Comparison of ENCODE assay signal across 16 cellular contexts in genomic region chr19:37583340-37583739, GRCh38. TPM values are rescaled to one million over a fixed set of nuclear protein-coding genes. Genes with fewer than 3 reads are reported as not detected.
A peak's percentile ranks its signal among the peaks of the same experiment; 100 is the strongest.
DNase-seq lines count a peak whose midpoint lies in the region; FAIRE-seq and TF ChIP-seq lines count a peak whose summit lies in the region.
"Had no signal": no experiment of that assay in that cellular context is flagged by ENCODE, and none has a peak within 500 bp of the region (broad histone marks: within the 10 kb centered on the region; RNA-seq: fewer than 3 reads in every experiment).

No MANE protein-coding gene starts in this region.

- peak; percentile 88 for FAIRE-seq in H1 (lab: Jason Lieb, UNC)
- FAIRE-seq: D721Med had no signal

- H3K4me3 ChIP-seq in NT2/D1 (ENCODE audit: insufficient read length, low read depth) (no peak overlapping the region), H1 (ENCODE audit: extremely low read depth in 1 of 4, insufficient read depth in 2 of 4, low read depth in 3 of 4, low read length in 4 of 4) (no peak overlapping the region), rectal smooth muscle tissue (ENCODE audit: low read length) (peak overlapping the region; percentile 28), sigmoid colon (no peak overlapping the region)
- H3K4me3 ChIP-seq: BLaER1 had no signal

- no peaks in the 10 kb centered on the region for H3K23me2 ChIP-seq in H1 (ENCODE audit: low read depth, low read length)

- 77% methylated on average over 2 of the region's 2 CpGs; no CpG with 5 or more reads in 1 of the 2 experiments for WGBS in H1 (ENCODE audit: extremely low coverage in 1 of 2, insufficient coverage in 1 of 2, insufficient read length in 1 of 2, insufficient replicate concordance in 2 of 2, low coverage in 1 of 2, low lambda C conversion rate in 2 of 2, missing lambda C conversion rate in 1 of 2), 2 experiments
- 77 to 89% methylated on average over 2 of the region's 2 CpGs for WGBS in sigmoid colon, 2 donors

- no peak overlapping the region for H3K18ac ChIP-seq in H1 (ENCODE audit: extremely low read depth, low read length)

- no peak overlapping the region for H3K4me2 ChIP-seq in H1 (ENCODE audit: insufficient read depth in 1 of 2, low read depth in 2 of 2, low read length in 2 of 2)
- H3K4me2 ChIP-seq: BLaER1 had no signal

- no peaks in the 10 kb centered on the region for H4K20me1 ChIP-seq in H1 (replicated peaks in 1 of 2; ENCODE audit: control insufficient read depth in 1 of 2, insufficient read depth in 2 of 2, low read length in 2 of 2)
- H4K20me1 ChIP-seq: BLaER1 had no signal

- H3K9me3 ChIP-seq in NT2/D1 (ENCODE audit: insufficient read depth, low read length) (0 out of 2 replicates have a peak, but pooled peaks cover 6% of the 10 kb centered on the region), H1 (ENCODE audit: insufficient read depth in 2 of 2, low read depth in 1 of 2, low read length in 1 of 2) (peaks cover 14 to 39% of the 10 kb centered on the region in 2 experiments), sigmoid colon (peaks cover 12 to 56% (median 31%) of the 10 kb centered on the region in 4 donors)
- H3K9me3 ChIP-seq: BLaER1 had no signal

- H3K36me3 ChIP-seq in NT2/D1 (ENCODE audit: insufficient read depth, insufficient read length, low read length) (peaks cover 22% of the 10 kb centered on the region), H1 (ENCODE audit: control insufficient read depth in 2 of 4, insufficient read depth in 4 of 4, low read length in 3 of 4) (peaks cover 0 to 40% (median 4%) of the 10 kb centered on the region in 4 experiments; a peak in 5 of 8 replicates), rectal smooth muscle tissue (ENCODE audit: control insufficient read depth, insufficient read depth, low read length) (peaks cover 38% of the 10 kb centered on the region), sigmoid colon (peaks cover 30 to 72% (median 44%) of the 10 kb centered on the region in 4 donors)

- no peak overlapping the region for H2AFZ ChIP-seq in H1 (ENCODE audit: low read length)

- TF ChIP-seq POLR2A in H1 (IDR thresholded peaks at IDR 0.05; ENCODE audit: control extremely low read depth in 1 of 2, low read depth in 2 of 2, low read length in 2 of 2), result no peak
- no peak for TF ChIP-seq POLR2A in sigmoid colon (IDR thresholded peaks at IDR 0.05)

- H3K27ac ChIP-seq in H1 (ENCODE audit: low read depth, low read length), result no peak overlapping the region
- H3K27ac ChIP-seq in rectal smooth muscle tissue (ENCODE audit: low read depth, low read length), result no peak overlapping the region
- H3K27ac ChIP-seq in sigmoid colon, result no peak overlapping the region
- H3K27ac ChIP-seq: BLaER1 had no signal

- H3K23ac ChIP-seq in H1 (ENCODE audit: insufficient read length), result no peak overlapping the region

- TF ChIP-seq CTCF in H1 (IDR thresholded peaks at IDR 0.05; ENCODE audit: control extremely low read depth in 1 of 3, insufficient read depth in 1 of 3, low read depth in 1 of 3, low read length in 3 of 3), result peak in 2 of 3 experiments; percentile 34 to 59; a peak in 2 of 4 replicates
- TF ChIP-seq CTCF in sigmoid colon (IDR thresholded peaks at IDR 0.05), result no peak

- no peak overlapping the region for H3K9ac ChIP-seq in NT2/D1 (ENCODE audit: insufficient read length, low read depth)
- no peak overlapping the region for H3K9ac ChIP-seq in H1 (replicated peaks in 1 of 4; ENCODE audit: extremely low read depth in 1 of 4, low read depth in 3 of 4, low read length in 3 of 4)
- no peak overlapping the region for H3K9ac ChIP-seq in rectal smooth muscle tissue (ENCODE audit: low read length)
- H3K9ac ChIP-seq: BLaER1 had no signal

- H3K4me1 ChIP-seq in NT2/D1 (ENCODE audit: insufficient read depth, insufficient read length), result no peaks in the 10 kb centered on the region
- H3K4me1 ChIP-seq in H1 (replicated peaks in 1 of 4; ENCODE audit: control insufficient read depth in 3 of 4, insufficient read depth in 4 of 4, low read length in 3 of 4), result no peaks in the 10 kb centered on the region; a peak in 1 of 7 replicates
- H3K4me1 ChIP-seq in rectal smooth muscle tissue (ENCODE audit: control insufficient read depth, insufficient read depth, low read length), result no peaks in the 10 kb centered on the region
- H3K4me1 ChIP-seq in sigmoid colon, result no peaks in the 10 kb centered on the region
- H3K4me1 ChIP-seq: BLaER1 had no signal

- H4K91ac ChIP-seq in H1 (replicated peaks; ENCODE audit: insufficient read length, low read length), result no peak overlapping the region

- H3K4ac ChIP-seq in H1 (replicated peaks; ENCODE audit: insufficient read length, low read depth, low read length), result no peak overlapping the region

- TF ChIP-seq EP300 in H1 (IDR thresholded peaks at IDR 0.05; ENCODE audit: borderline replicate concordance in 1 of 2, low read depth in 2 of 2, low read length in 2 of 2) (no peak), sigmoid colon (IDR thresholded peaks at IDR 0.05) (no peak)

- no peak overlapping the region for H2BK20ac ChIP-seq in H1 (ENCODE audit: low read length)

- H2AK5ac ChIP-seq in H1 (ENCODE audit: low read depth, low read length), result no peak overlapping the region

- H3K79me2 ChIP-seq in H1 (ENCODE audit: control insufficient read depth in 1 of 2, insufficient read depth in 2 of 2, low read length in 2 of 2), result no peaks in the 10 kb centered on the region

- H3K27me3 ChIP-seq in NT2/D1 (ENCODE audit: insufficient read depth, insufficient read length), result no peaks in the 10 kb centered on the region
- H3K27me3 ChIP-seq in H1 (replicated peaks in 1 of 4; ENCODE audit: control insufficient read depth in 3 of 4, extremely low read depth in 1 of 4, insufficient read depth in 3 of 4, low read length in 3 of 4), result no peaks in the 10 kb centered on the region
- H3K27me3 ChIP-seq in rectal smooth muscle tissue (ENCODE audit: control insufficient read depth, insufficient read depth, low read length), result no peaks in the 10 kb centered on the region
- no peaks in the 10 kb centered on the region for H3K27me3 ChIP-seq in sigmoid colon
- H3K27me3 ChIP-seq: BLaER1 had no signal

- H2BK120ac ChIP-seq in H1 (replicated peaks; ENCODE audit: low read depth, low read length), result no peak overlapping the region

- peak; percentile 22 to 43; a peak in 3 of 4 replicates for TF ChIP-seq RAD21 in H1 (IDR thresholded peaks at IDR 0.05 in 1 of 2, conservative IDR thresholded peaks at IDR 0.05 in 1 of 2; ENCODE audit: low read depth in 2 of 2, low read length in 2 of 2)

- POLR2A ChIA-PET in H1 (lab: Charles Lee; ENCODE audit: partially characterized antibody), result interaction anchor here (0.8 to 1.6 kb wide), 3 partner anchors 11 to 249 kb away, joined by 3 to 9 read pairs (median 4); partner anchors contain the start of genes ZNF540, ZNF571 and ZNF793

- H2BK5ac ChIP-seq in H1 (ENCODE audit: low read depth, low read length), result no peak overlapping the region

- no peaks in the 10 kb centered on the region; the same call in 1 of the 2 replicates for H3K79me1 ChIP-seq in H1 (ENCODE audit: low read depth, low read length)

- CTCF ChIA-PET in H1 (lab: Charles Lee; ENCODE audit: partially characterized antibody), result interaction anchor here (0.6 to 2.2 kb wide), 11 partner anchors 11 to 2000 kb away, joined by 3 to 14 read pairs (median 4); partner anchors contain the start of genes ZNF540 and ZNF571

- H2BK15ac ChIP-seq in H1 (ENCODE audit: low read length), result no peak overlapping the region

- H4K8ac ChIP-seq in H1 (ENCODE audit: extremely low read depth, insufficient read depth, low read length), result no peak overlapping the region

- intact Hi-C loops in sigmoid colon (cut with DNase I), result no loop called here

- H3K56ac ChIP-seq in H1 (replicated peaks; ENCODE audit: insufficient read length, low read depth, low read length), result no peak overlapping the region

- DNase-seq in NCI-H82 (lab: John Stamatoyannopoulos, UW) (peak; percentile 7), NCI-H82 treated with DMSO at 0.1 percent for 48 hours (lab: John Stamatoyannopoulos, UW; ENCODE audit: unreplicated experiment) (no peak), NT2/D1 (ENCODE audit: low read depth, low spot score) (peak; percentile 3), H1 (ENCODE audit: low read depth in 1 of 2, low spot score in 2 of 2) (no peak), DMS79 (lab: John Stamatoyannopoulos, UW) (no peak), sigmoid colon (no peak)
- no peak for DNase-seq in stimulated activated CD4-positive, alpha-beta T cell treated with anti-CD3 and anti-CD28 coated beads, Interleukin-2, amount 100 ng/mL, for 24 hours
- DNase-seq: CD8-positive, alpha-beta T cell; NCI-H1417; NCI-H187 treated with DMSO at 0.1 percent for 48 hours; NCI-H2171 treated with DMSO at 0.1 percent for 48 hours; NCI-H446 treated with DMSO at 0.1 percent for 48 hours; SIG-M5 had no signal

- H4K5ac ChIP-seq in H1 (ENCODE audit: insufficient read length, low read depth, low read length), result no peak overlapping the region

- H2BK12ac ChIP-seq in H1 (ENCODE audit: low read depth, low read length), result no peak overlapping the region

- H3K14ac ChIP-seq in H1 (ENCODE audit: insufficient read length), result no peak overlapping the region

TF ChIP-seq in H1, 55 proteins besides CTCF, POLR2A, EP300 and RAD21 (continues in another document):
- TF ChIP-seq RBBP5 (IDR thresholded peaks at IDR 0.05; ENCODE audit: borderline replicate concordance, low read depth, low read length), result no peak
- no peak for TF ChIP-seq ASH2L (IDR thresholded peaks at IDR 0.05; ENCODE audit: low read length)

RNA-seq across cellular contexts. Expression of gene ZNF571, which starts 11.3 kb away (rescaled TPM):
- 3.9 and 6.4 TPM in 2 replicates for total RNA-seq in H1 (2021; fragmentation: NEBNext Ultra II Directional; extraction: Animal tissue kit (Norgen Biotek cat#: 25700))
- polyA plus RNA-seq in H1 (2011; rRNA removed) (1.0 and 1.8 TPM in 2 replicates), sigmoid colon (1 to 10 TPM; 1.2 to 2.1 (median 1.6) TPM)
- 1.4 TPM for polyA plus RNA-seq in H1 (2011; cell fraction: cytosol; rRNA removed)
- polyA plus RNA-seq in H1 (2011; cell fraction: nucleus; rRNA removed), result 1.5 TPM
- polyA plus RNA-seq in H1 (2012, experiment 1 of 2), result 1.9 to 3.5 TPM (median 2.7 TPM) in 4 replicates
- 0.28 TPM for polyA plus RNA-seq in H1 (2012, experiment 2 of 2)
- 2.4 TPM for polyA plus RNA-seq in H1 (2013, experiment 1 of 2)
- polyA plus RNA-seq in H1 (2013, experiment 2 of 2), result 2.3 TPM
- polyA minus RNA-seq in H1 (2011; rRNA and poly(A)+ RNA removed), result 4.0 and 4.6 TPM in 2 replicates
- polyA minus RNA-seq in H1 (2011; cell fraction: cytosol; rRNA and poly(A)+ RNA removed), result 2.3 TPM
- polyA minus RNA-seq in H1 (2011; cell fraction: nucleus; rRNA and poly(A)+ RNA removed), result 7.5 TPM
- total RNA-seq in sigmoid colon, result 10 to 100 TPM in 1 of 4 donors, 1 to 10 TPM in 3; 3.1 to 11.4 (median 5.2) TPM

RNA-seq across cellular contexts. Expression of gene ZNF540, which starts 11.3 kb away (rescaled TPM):
- total RNA-seq in H1 (2021; fragmentation: NEBNext Ultra II Directional; extraction: Animal tissue kit (Norgen Biotek cat#: 25700)), result 0.17 and 0.21 TPM in 2 replicates
- polyA plus RNA-seq in H1 (2011; rRNA removed), result 0.15 TPM in 1 of 2 replicates, not detected in the other
- polyA plus RNA-seq in H1 (2011; cell fraction: cytosol; rRNA removed), result 0.19 TPM
- 0.04 TPM for polyA plus RNA-seq in H1 (2011; cell fraction: nucleus; rRNA removed)
- 0.11 to 0.29 TPM in 2 of 4 replicates, not detected in the others for polyA plus RNA-seq in H1 (2012, experiment 1 of 2)
- polyA plus RNA-seq in H1 (2012, experiment 2 of 2), result not detected
- polyA plus RNA-seq in H1 (2013, experiment 1 of 2), result 0.20 TPM
- polyA plus RNA-seq in H1 (2013, experiment 2 of 2), result 0.13 TPM
- polyA minus RNA-seq in H1 (2011; rRNA and poly(A)+ RNA removed), result 0.54 TPM in 1 of 2 replicates, not detected in the other
- polyA minus RNA-seq in H1 (2011; cell fraction: cytosol; rRNA and poly(A)+ RNA removed), result not detected
- polyA minus RNA-seq in H1 (2011; cell fraction: nucleus; rRNA and poly(A)+ RNA removed), result 0.20 TPM
- total RNA-seq in sigmoid colon, result 1 to 10 TPM; 6.4 to 8.0 (median 7.1) TPM
- 1 to 10 TPM in 1 of 3 donors, under 1 TPM in 1, not detected in 1; 0.60 to 2.1 TPM for polyA plus RNA-seq in sigmoid colon

Comparison
In these comparisons a context has a peak if more than half of its experiments do, and no peak if none do; other contexts are left out.
1. DNase-seq: peak in NCI-H82 (single experiment) and NT2/D1 (single experiment); none in NCI-H82 treated with DMSO at 0.1 percent for 48 hours (single experiment), H1 (0 of 2), DMS79 (single experiment), stimulated activated CD4-positive, alpha-beta T cell treated with anti-CD3 and anti-CD28 coated beads, Interleukin-2, amount 100 ng/mL, for 24 hours (0 of 2) and sigmoid colon (single experiment).
2. CTCF ChIP-seq: peak in H1 (2 of 3); none in sigmoid colon (0 of 4).